ENCODE assay signal across 26 cellular contexts in genomic region chr11:77137421-77137820, GRCh38. TPM values are rescaled to one million over a fixed set of nuclear protein-coding genes. Genes with fewer than 3 reads are reported as not detected.
"Had no signal": no experiment of that assay in that cellular context is flagged by ENCODE, and none has a peak within 500 bp of the region (broad histone marks: within the 10 kb centered on the region; RNA-seq: fewer than 3 reads in every experiment).

No MANE protein-coding gene starts in this region.

- ATAC-seq: Right ventricle myocardium inferior, SK-N-SH treated with all-trans-retinoic acid at 6 μM for 48 hours had no signal

- DNase-seq: IMR-90, Karpas-422, KG1, MG63, NCI-H1092, NCI-H1105 treated with DMSO at 0.1 percent for 48 hours, NCI-H1417 treated with DMSO at 0.1 percent for 48 hours, NCI-H187, NCI-H2029, NCI-H2081 treated with DMSO at 0.1 percent for 48 hours, NCI-H2171, NCI-H226, NCI-H446, NCI-H510A, NCI-H524 treated with DMSO at 0.1 percent for 48 hours, NCI-H69, NCI-H774, PC-9, Peyer's patch, SHP77 treated with DMSO at 0.1 percent for 48 hours, SJCRH30, T-helper 1 cell had no signal

- H3K4me3 ChIP-seq: MG63, PC-9, Peyer's patch, SJCRH30 had no signal

- H3K4me2 ChIP-seq: PC-9 had no signal

- H3K4me1 ChIP-seq: Peyer's patch had no signal

- H2AFZ ChIP-seq: PC-9 had no signal

- H3K36me3 ChIP-seq: MG63, Peyer's patch, SJCRH30 had no signal

- H3K27me3 ChIP-seq: MG63, Peyer's patch, SJCRH30 had no signal

- H3K9me3 ChIP-seq: Peyer's patch, SJCRH30 had no signal

- H3K27ac ChIP-seq: PC-9, SJCRH30 had no signal

RNA-seq across cellular contexts. Expression of gene MYO7A, which starts 9.4 kb away (rescaled TPM):
- total RNA-seq: IMR-90, OCI-LY7 had no signal

RNA-seq across cellular contexts. Expression of gene OMP, which starts 34.8 kb away (rescaled TPM):
- total RNA-seq: IMR-90, OCI-LY7, Right ventricle myocardium inferior, RPMI7951 had no signal
